In the genomic region with DNA sequence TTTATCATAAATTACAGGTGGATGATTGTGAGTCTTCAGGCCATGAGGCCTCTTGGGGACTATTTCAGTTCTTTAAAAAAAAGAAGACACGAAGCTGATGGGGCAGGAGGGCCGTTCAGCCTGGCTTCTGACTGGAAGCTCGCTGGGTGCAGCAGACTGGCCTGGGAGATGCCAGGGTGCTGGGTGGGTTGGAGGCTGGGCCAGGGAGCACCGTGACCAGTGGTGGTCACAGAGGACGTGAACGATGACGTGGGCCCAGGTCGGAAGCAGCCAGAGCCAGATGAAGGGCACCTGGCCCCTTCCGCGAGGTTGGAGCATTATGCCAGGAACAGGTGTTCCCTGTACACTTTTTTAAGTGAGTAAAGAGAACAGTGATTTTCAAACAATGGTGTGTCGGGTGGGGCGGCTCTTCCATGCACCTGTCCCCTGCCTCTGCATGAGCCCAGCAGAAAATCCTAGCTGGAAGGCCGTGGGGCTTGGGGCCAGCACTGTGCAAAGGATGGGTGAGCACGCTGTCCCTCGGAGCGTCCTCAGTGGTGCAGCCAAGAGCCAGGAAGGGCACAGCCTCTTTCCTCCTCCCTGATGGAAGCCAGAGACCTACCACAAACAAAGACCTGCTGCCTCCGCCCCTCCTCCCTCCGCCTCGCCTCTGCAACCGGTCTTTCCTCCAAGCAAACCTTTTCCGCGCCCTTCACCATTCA, we compare ENCODE assay signal across 13 cellular contexts.
A peak's percentile ranks its signal among the peaks of the same experiment; 100 is the strongest.
DNase-seq lines count a peak whose midpoint lies in the region; ATAC-seq lines count a peak whose summit lies in the region.
"Had no signal": no experiment of that assay in that cellular context is flagged by ENCODE, and none has a peak within 500 bp of the region (broad histone marks: within the 10 kb centered on the region; RNA-seq: fewer than 3 reads in every experiment).

No MANE protein-coding gene starts in this region.

- intact Hi-C loops in posterior vena cava (cut with DNase I) = no loop called here

- ATAC-seq in GM18867 (IDR thresholded peaks at IDR 0.05; ENCODE audit: unreplicated experiment) = no peak

- peak; percentile 60 for DNase-seq in NCI-H1092 (lab: John Stamatoyannopoulos, UW)
- DNase-seq in NCI-H2171 (lab: John Stamatoyannopoulos, UW) = peak; percentile 41
- peak; percentile 27 for DNase-seq in cerebellum (ENCODE audit: low spot score)
- DNase-seq in posterior vena cava (ENCODE audit: low spot score) = peak; percentile 64
- DNase-seq in kidney tubule cell (ENCODE audit: low spot score) = no peak
- DNase-seq in NCI-H82 (lab: John Stamatoyannopoulos, UW) = no peak
- DNase-seq: CD4-positive, alpha-beta memory T cell; foreskin fibroblast; IMR-90; left ventricle myocardium superior; NK-92 treated with Interleukin-12 subunit alpha and Interleukin-12 subunit beta, amount 100 ng/mL, for 24 hours; psoas muscle had no signal

Comparison
In these comparisons a context has a peak if more than half of its experiments do, and no peak if none do; other contexts are left out.
1. DNase-seq: peak in NCI-H1092 (single experiment), NCI-H2171 (single experiment), cerebellum (single experiment) and posterior vena cava (single experiment); none in kidney tubule cell (single experiment) and NCI-H82 (single experiment).